In genomic region chr10:78960316-78960800, GRCh38 we compare ENCODE assay signal across 10 cellular contexts.
A peak's percentile ranks its signal among the peaks of the same experiment; 100 is the strongest.
DNase-seq lines count a peak whose midpoint lies in the region; ATAC-seq and TF ChIP-seq lines count a peak whose summit lies in the region.
"Had no signal": no experiment of that assay in that cellular context is flagged by ENCODE, and none has a peak within 500 bp of the region (broad histone marks: within the 10 kb centered on the region; RNA-seq: fewer than 3 reads in every experiment).

No MANE protein-coding gene starts in this region.

- intact Hi-C loops in left lung (cut with DNase I) (no loop called here), upper lobe of right lung (cut with DNase I) (no loop called here)
- intact Hi-C loops in activated naive CD4-positive, alpha-beta T cell treated with anti-CD3 and anti-CD28 coated beads for 36 hours (cut with micrococcal nuclease), result no loop called here

- DNase-seq in DMS79 treated with DMSO at 0.1 percent for 48 hours (lab: John Stamatoyannopoulos, UW), result peak; percentile 54
- no peak for DNase-seq in DMS79 (lab: John Stamatoyannopoulos, UW)
- peak; percentile 93 to 96 for DNase-seq in cardiac fibroblast (ENCODE audit: low read depth in 2 of 2)
- DNase-seq in left lung, result peak in 1 of 2 donors; percentile 78
- no peak for DNase-seq in upper lobe of right lung
- DNase-seq in activated gamma-delta T cell (lab: John Stamatoyannopoulos, UW), result no peak
- no peak for DNase-seq in CD8-positive, alpha-beta memory T cell
- no peak for DNase-seq in activated naive CD4-positive, alpha-beta T cell treated with anti-CD3 and anti-CD28 coated beads for 36 hours
- DNase-seq: H7, SHP77 had no signal

- TF ChIP-seq CTCF in cardiac fibroblast (IDR thresholded peaks at IDR 0.05; ENCODE audit: low read depth, low read length), result no peak
- no peak for TF ChIP-seq CTCF in left lung (IDR thresholded peaks at IDR 0.05)
- TF ChIP-seq CTCF in upper lobe of right lung (IDR thresholded peaks at IDR 0.05), result no peak

- peak overlapping the region in 1 of 2 donors; percentile 41 for H3K27ac ChIP-seq in left lung
- peak overlapping the region; percentile 42 for H3K27ac ChIP-seq in upper lobe of right lung
- H3K27ac ChIP-seq in CD8-positive, alpha-beta memory T cell (ENCODE audit: low read depth, low read length), result no peak overlapping the region

- ATAC-seq in left lung (peak; percentile 44), upper lobe of right lung (peak; percentile 60)

- POLR2A ChIA-PET in CD8-positive, alpha-beta memory T cell (lab: Charles Lee), result no interaction called here

- H3K4me3 Mint-ChIP-seq in CD8-positive, alpha-beta memory T cell, result no peak overlapping the region
- H3K4me3 Mint-ChIP-seq in activated naive CD4-positive, alpha-beta T cell treated with anti-CD3 and anti-CD28 coated beads for 36 hours, result no peak overlapping the region

- H3K36me3 Mint-ChIP-seq in CD8-positive, alpha-beta memory T cell, result no peaks in the 10 kb centered on the region
- no peaks in the 10 kb centered on the region for H3K36me3 Mint-ChIP-seq in activated naive CD4-positive, alpha-beta T cell treated with anti-CD3 and anti-CD28 coated beads for 36 hours (ENCODE audit: low read depth)

- H3K27me3 ChIP-seq in left lung (no peaks in the 10 kb centered on the region), upper lobe of right lung (no peaks in the 10 kb centered on the region)
- no peaks in the 10 kb centered on the region for H3K27me3 ChIP-seq in CD8-positive, alpha-beta memory T cell (ENCODE audit: insufficient read depth, low read length, poor library complexity, severe bottlenecking)

- peak overlapping the region in 1 of 8 donors; percentile 17 for H3K27ac Mint-ChIP-seq in CD8-positive, alpha-beta memory T cell
- H3K27ac Mint-ChIP-seq in activated naive CD4-positive, alpha-beta T cell treated with anti-CD3 and anti-CD28 coated beads for 36 hours, result no peak overlapping the region

- CTCF ChIA-PET in CD8-positive, alpha-beta memory T cell (lab: Charles Lee), result no interaction called here
- CTCF ChIA-PET in activated naive CD4-positive, alpha-beta T cell treated with anti-CD3 and anti-CD28 coated beads for 36 hours (lab: Charles Lee), result no interaction called here

- no peaks in the 10 kb centered on the region for H3K9me3 Mint-ChIP-seq in CD8-positive, alpha-beta memory T cell
- H3K9me3 Mint-ChIP-seq in activated naive CD4-positive, alpha-beta T cell treated with anti-CD3 and anti-CD28 coated beads for 36 hours, result no peaks in the 10 kb centered on the region

- H3K4me1 ChIP-seq in left lung (peaks cover 9 to 35% of the 10 kb centered on the region in 2 donors), upper lobe of right lung (peaks cover 18% of the 10 kb centered on the region)
- no peaks in the 10 kb centered on the region for H3K4me1 ChIP-seq in CD8-positive, alpha-beta memory T cell (ENCODE audit: insufficient read depth, low read length)

- H3K9me3 ChIP-seq in left lung (no peaks in the 10 kb centered on the region), upper lobe of right lung (no peaks in the 10 kb centered on the region)
- no peaks in the 10 kb centered on the region for H3K9me3 ChIP-seq in CD8-positive, alpha-beta memory T cell (ENCODE audit: low read length)

- H3K4me3 ChIP-seq in cardiac fibroblast (replicated peaks in 1 of 2; ENCODE audit: low read depth in 2 of 2, low read length in 2 of 2) (no peak overlapping the region), left lung (no peak overlapping the region), upper lobe of right lung (no peak overlapping the region)
- no peak overlapping the region for H3K4me3 ChIP-seq in CD8-positive, alpha-beta memory T cell (ENCODE audit: low read length)

- no peaks in the 10 kb centered on the region for H3K27me3 Mint-ChIP-seq in CD8-positive, alpha-beta memory T cell
- H3K27me3 Mint-ChIP-seq in activated naive CD4-positive, alpha-beta T cell treated with anti-CD3 and anti-CD28 coated beads for 36 hours (ENCODE audit: low read depth), result no peaks in the 10 kb centered on the region

- H3K36me3 ChIP-seq in left lung (no peaks in the 10 kb centered on the region), upper lobe of right lung (no peaks in the 10 kb centered on the region)
- no peaks in the 10 kb centered on the region for H3K36me3 ChIP-seq in CD8-positive, alpha-beta memory T cell (ENCODE audit: insufficient read depth, low read length)

- no peaks in the 10 kb centered on the region for H3K4me1 Mint-ChIP-seq in CD8-positive, alpha-beta memory T cell
- no peaks in the 10 kb centered on the region for H3K4me1 Mint-ChIP-seq in activated naive CD4-positive, alpha-beta T cell treated with anti-CD3 and anti-CD28 coated beads for 36 hours (ENCODE audit: low read depth)

Comparison
In these comparisons a context has a peak if more than half of its experiments do, and no peak if none do; other contexts are left out.
1. DNase-seq: peak in DMS79 treated with DMSO at 0.1 percent for 48 hours (single experiment) and cardiac fibroblast (2 of 2); none in DMS79 (single experiment), upper lobe of right lung (single experiment), activated gamma-delta T cell (single experiment), CD8-positive, alpha-beta memory T cell (0 of 5) and activated naive CD4-positive, alpha-beta T cell treated with anti-CD3 and anti-CD28 coated beads for 36 hours (single experiment).